Comparison of ENCODE assay signal across 8 cellular contexts in the genomic region with DNA sequence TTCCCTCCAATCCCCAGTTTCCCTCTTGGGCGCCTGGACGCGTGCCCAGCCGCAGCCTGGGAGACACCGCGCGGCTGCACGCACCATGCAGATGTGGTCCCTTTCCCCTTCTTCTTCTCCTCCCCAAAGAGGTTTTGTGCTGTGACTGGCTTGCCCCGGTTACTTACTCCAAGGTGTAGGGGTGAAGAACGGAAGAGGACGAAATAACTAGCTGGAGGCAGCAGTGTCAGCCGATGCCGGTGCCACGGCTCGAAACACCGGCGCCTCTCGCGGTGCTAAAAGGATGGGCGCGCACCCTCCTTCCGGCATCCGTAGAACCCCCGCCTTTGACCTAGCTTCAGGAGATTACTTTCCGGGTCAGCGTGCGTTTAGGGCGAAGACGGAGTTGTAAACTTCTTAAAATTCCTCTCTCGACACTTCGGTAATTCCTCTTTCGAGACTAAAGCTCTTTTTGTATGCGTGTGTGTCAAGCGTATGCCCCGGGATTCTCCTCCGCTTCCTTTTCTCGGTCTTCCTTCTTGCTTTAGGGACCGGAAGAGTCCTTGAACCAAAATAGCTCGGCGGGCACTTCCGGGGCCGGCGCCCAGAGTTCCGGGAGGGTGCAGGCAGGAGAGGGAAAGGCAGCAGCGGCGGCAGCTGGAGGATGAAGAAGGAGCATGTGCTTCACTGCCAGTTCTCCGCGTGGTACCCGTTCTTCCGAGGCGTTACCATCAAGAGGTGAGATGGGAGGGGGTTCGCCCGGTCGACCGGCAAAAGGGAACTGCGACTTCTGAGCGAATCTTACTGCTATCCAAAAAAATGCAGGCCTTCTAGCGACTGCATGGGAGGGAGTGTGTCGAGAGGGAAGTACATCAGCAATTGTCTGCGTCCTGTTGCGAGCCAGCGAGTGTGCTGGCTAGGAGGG. TPM values are rescaled to one million over a fixed set of nuclear protein-coding genes. Genes with fewer than 3 reads are reported as not detected.
DNase-seq lines count a peak whose midpoint lies in the region; TF ChIP-seq lines count a peak whose summit lies in the region.

A gene with protein sequence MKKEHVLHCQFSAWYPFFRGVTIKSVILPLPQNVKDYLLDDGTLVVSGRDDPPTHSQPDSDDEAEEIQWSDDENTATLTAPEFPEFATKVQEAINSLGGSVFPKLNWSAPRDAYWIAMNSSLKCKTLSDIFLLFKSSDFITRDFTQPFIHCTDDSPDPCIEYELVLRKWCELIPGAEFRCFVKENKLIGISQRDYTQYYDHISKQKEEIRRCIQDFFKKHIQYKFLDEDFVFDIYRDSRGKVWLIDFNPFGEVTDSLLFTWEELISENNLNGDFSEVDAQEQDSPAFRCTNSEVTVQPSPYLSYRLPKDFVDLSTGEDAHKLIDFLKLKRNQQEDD (plus strand): TSS at position 586 of the 904 bp plus-strand sequence. CDS start 58 bp downstream, at position 644.
A gene (minus strand): TSS at position 289 of the 904 bp plus-strand sequence. CDS start 9,600 bp downstream, outside the sequence.

- H3K27ac ChIP-seq in SK-N-MC (peak within 1 kb of the TSS; percentile 95), substantia nigra (ENCODE audit: low read depth, low read length, poor library complexity, severe bottlenecking) (peak within 1 kb of the TSS; percentile 92)

- peak; percentile 11 for TF ChIP-seq CTCF in GM06990 (IDR thresholded peaks at IDR 0.05; ENCODE audit: insufficient read depth, low read length, poor library complexity, severe bottlenecking)
- peak; percentile 13; the same call in 1 of the 2 replicates for TF ChIP-seq CTCF in HFFc6 (IDR thresholded peaks at IDR 0.05)

- peak within 1 kb of the TSS; percentile 96 for H3K4me3 Mint-ChIP-seq in HFFc6
- H3K4me3 Mint-ChIP-seq in activated naive CD4-positive, alpha-beta T cell treated with anti-CD3 and anti-CD28 coated beads, Interleukin-2, amount 10 ng/mL, durations not matched to agents 7 days and 5 days: peak within 1 kb of the TSS; percentile 92

- H3K9me3 ChIP-seq in SK-N-MC (ENCODE audit: low read depth, low read length): no peaks in the 10 kb centered on the region

- DNase-seq in GM06990 (ENCODE audit: extremely low read depth, insufficient read length) (peak; percentile 89), HFFc6 (peak; percentile 82), NAMALWA (ENCODE audit: low spot score) (peak; percentile 94), SK-N-MC (ENCODE audit: low read depth, low spot score) (no peak), germinal center (ENCODE audit: low spot score) (peak; percentile 90), non-pigmented ciliary epithelial cell (ENCODE audit: low read depth) (peak; percentile 51), substantia nigra (lab: John Stamatoyannopoulos, UW) (peak; percentile 44 to 99 (median 86))
- DNase-seq in activated naive CD4-positive, alpha-beta T cell treated with anti-CD3 and anti-CD28 coated beads, Interleukin-2, amount 10 ng/mL, durations not matched to agents 7 days and 5 days: peak; percentile 93

- H3K4me1 Mint-ChIP-seq in HFFc6 (ENCODE audit: low read depth): peaks cover 50% of the 10 kb centered on the region
- peaks cover 69% of the 10 kb centered on the region for H3K4me1 Mint-ChIP-seq in activated naive CD4-positive, alpha-beta T cell treated with anti-CD3 and anti-CD28 coated beads, Interleukin-2, amount 10 ng/mL, durations not matched to agents 7 days and 5 days

- H3K9me3 Mint-ChIP-seq in HFFc6: no peaks in the 10 kb centered on the region
- H3K9me3 Mint-ChIP-seq in activated naive CD4-positive, alpha-beta T cell treated with anti-CD3 and anti-CD28 coated beads, Interleukin-2, amount 10 ng/mL, durations not matched to agents 7 days and 5 days: no peaks in the 10 kb centered on the region

- peak within 1 kb of the TSS; percentile 94 for H3K9ac ChIP-seq in SK-N-MC (ENCODE audit: insufficient read length)

- no peaks in the 10 kb centered on the region for H3K27me3 ChIP-seq in GM06990 (replicated peaks; ENCODE audit: control insufficient read depth, insufficient read depth, low read length)

- no peaks in the 10 kb centered on the region; the same call in 1 of the 2 replicates for H3K36me3 ChIP-seq in GM06990 (ENCODE audit: control insufficient read depth, insufficient read depth, low read length)
- peaks cover 10% of the 10 kb centered on the region for H3K36me3 ChIP-seq in SK-N-MC (ENCODE audit: insufficient read depth, low read length)

- CTCF ChIA-PET in activated naive CD4-positive, alpha-beta T cell treated with anti-CD3 and anti-CD28 coated beads, Interleukin-2, amount 10 ng/mL, durations not matched to agents 7 days and 5 days (lab: Charles Lee): interaction anchor here (3.9 kb wide), 1 partner anchor 19 kb away, joined by 16 read pairs; no protein-coding TSS in a partner anchor

- H3K36me3 Mint-ChIP-seq in HFFc6 (ENCODE audit: low read depth): peaks cover 41% of the 10 kb centered on the region
- peaks cover 35% of the 10 kb centered on the region for H3K36me3 Mint-ChIP-seq in activated naive CD4-positive, alpha-beta T cell treated with anti-CD3 and anti-CD28 coated beads, Interleukin-2, amount 10 ng/mL, durations not matched to agents 7 days and 5 days

- H3K4me3 ChIP-seq in GM06990 (replicated peaks; ENCODE audit: low read depth, low read length) (peak within 1 kb of the TSS; percentile 99), SK-N-MC (peak within 1 kb of the TSS; percentile 91)

- H3K27ac Mint-ChIP-seq in HFFc6: peak within 1 kb of the TSS; percentile 98
- H3K27ac Mint-ChIP-seq in activated naive CD4-positive, alpha-beta T cell treated with anti-CD3 and anti-CD28 coated beads, Interleukin-2, amount 10 ng/mL, durations not matched to agents 7 days and 5 days: peak within 1 kb of the TSS; percentile 95

- no peaks in the 10 kb centered on the region for H3K27me3 Mint-ChIP-seq in HFFc6 (ENCODE audit: insufficient read depth)
- no peaks in the 10 kb centered on the region for H3K27me3 Mint-ChIP-seq in activated naive CD4-positive, alpha-beta T cell treated with anti-CD3 and anti-CD28 coated beads, Interleukin-2, amount 10 ng/mL, durations not matched to agents 7 days and 5 days

RNA-seq across cellular contexts. Expression of the first gene that starts in this region (rescaled TPM):
- total RNA-seq in HFFc6 (2021; fragmentation: NEBNext Ultra II Directional; extraction: Animal tissue kit (Norgen Biotek cat#: 25700)): 100 to 1,000 TPM in 3 of 6 experiments, 10 to 100 TPM in 3; 90.9 to 116 (median 99.5) TPM

RNA-seq across cellular contexts. Expression of the second gene that starts in this region (rescaled TPM):
- total RNA-seq in HFFc6 (2021; fragmentation: NEBNext Ultra II Directional; extraction: Animal tissue kit (Norgen Biotek cat#: 25700)): 10 to 100 TPM; 49.4 to 59.7 (median 51.1) TPM
